In genomic region chr20:33373735-33374605, GRCh38 we compare ENCODE assay signal across 11 cellular contexts. TPM values are rescaled to one million over a fixed set of nuclear protein-coding genes. Genes with fewer than 3 reads are reported as not detected.
DNase-seq lines count a peak whose midpoint lies in the region; ATAC-seq, FAIRE-seq and TF ChIP-seq lines count a peak whose summit lies in the region.
"Had no signal": no experiment of that assay in that cellular context is flagged by ENCODE, and none has a peak within 500 bp of the region (broad histone marks: within the 10 kb centered on the region; RNA-seq: fewer than 3 reads in every experiment).

No MANE protein-coding gene starts in this region.

- no peaks in the 10 kb centered on the region for H4K20me1 ChIP-seq in fibroblast of lung (ENCODE audit: control insufficient read depth, extremely low read depth, insufficient read depth, low read length)

- H3K79me2 ChIP-seq in fibroblast of lung (ENCODE audit: control insufficient read depth, insufficient read depth, low read length): no peaks in the 10 kb centered on the region

- no peak overlapping the region for H2AFZ ChIP-seq in fibroblast of lung (ENCODE audit: low read length)

- TF ChIP-seq EP300 in stomach (IDR thresholded peaks at IDR 0.05): no peak

- ATAC-seq in activated CD8-positive, alpha-beta T cell treated with anti-CD3 and anti-CD28 coated beads, Interleukin-2, amount 10 ng/mL, durations not matched to agents 7 days and 5 days: no peak
- no peak for ATAC-seq in GM18517 (IDR thresholded peaks at IDR 0.05; ENCODE audit: unreplicated experiment)
- no peak for ATAC-seq in HG03159 (IDR thresholded peaks at IDR 0.05; ENCODE audit: unreplicated experiment)

- POLR2A ChIA-PET in activated CD8-positive, alpha-beta T cell treated with anti-CD3 and anti-CD28 coated beads, Interleukin-2, amount 10 ng/mL, durations not matched to agents 7 days and 5 days (lab: Charles Lee): interaction anchor here (0.8 kb wide), 1 partner anchor 11 kb away, joined by 3 read pairs; no protein-coding TSS in a partner anchor

- H3K4me3 ChIP-seq in fibroblast of lung (replicated peaks in 1 of 4; ENCODE audit: control extremely low read depth in 1 of 4, insufficient read depth in 1 of 4, low read depth in 3 of 4, low read length in 4 of 4) (no peak overlapping the region), stomach (no peak overlapping the region)

- no peak for TF ChIP-seq CTCF in fibroblast of lung (conservative IDR thresholded peaks at IDR 0.05 in 1 of 2, IDR thresholded peaks at IDR 0.05 in 1 of 2; ENCODE audit: low read depth in 1 of 2, low read length in 2 of 2)
- TF ChIP-seq CTCF in stomach (IDR thresholded peaks at IDR 0.05): no peak

- no peak overlapping the region for H3K4me3 Mint-ChIP-seq in activated CD8-positive, alpha-beta T cell treated with anti-CD3 and anti-CD28 coated beads, Interleukin-2, amount 10 ng/mL, durations not matched to agents 7 days and 5 days

- no peak overlapping the region for H3K4me2 ChIP-seq in fibroblast of lung (ENCODE audit: extremely low read depth, insufficient read depth, low read length)

- H3K9ac ChIP-seq in fibroblast of lung (ENCODE audit: insufficient read depth, low read length): no peak overlapping the region

- intact Hi-C loops in stomach (cut with DNase I; ENCODE audit: low total_unique reads): no loop called here

- H3K36me3 Mint-ChIP-seq in activated CD8-positive, alpha-beta T cell treated with anti-CD3 and anti-CD28 coated beads, Interleukin-2, amount 10 ng/mL, durations not matched to agents 7 days and 5 days (ENCODE audit: low read depth): peaks cover 53% of the 10 kb centered on the region

- H3K27ac ChIP-seq in fibroblast of lung (ENCODE audit: insufficient read depth, low read length): peak overlapping the region; percentile 15
- H3K27ac ChIP-seq in stomach: peak overlapping the region in 4 of 5 donors; percentile 43 to 54 (median 49)

- DNase-seq in DMS153 (lab: John Stamatoyannopoulos, UW) (peak; percentile 10), DMS153 treated with DMSO at 0.1 percent for 48 hours (lab: John Stamatoyannopoulos, UW; ENCODE audit: unreplicated experiment) (no peak), RCC 7860 (ENCODE audit: low spot score) (peak; percentile 93), fibroblast of lung (ENCODE audit: low read depth in 2 of 2) (peak; percentile 66 to 88), stomach (no peak)
- DNase-seq in activated CD8-positive, alpha-beta T cell treated with anti-CD3 and anti-CD28 coated beads, Interleukin-2, amount 10 ng/mL, durations not matched to agents 7 days and 5 days: no peak
- DNase-seq: 8988T; activated CD4-positive, alpha-beta T cell treated with anti-CD3 and anti-CD28 coated beads for 48 hours; NCI-H187 treated with DMSO at 0.1 percent for 48 hours had no signal

- CTCF ChIA-PET in activated CD8-positive, alpha-beta T cell treated with anti-CD3 and anti-CD28 coated beads, Interleukin-2, amount 10 ng/mL, durations not matched to agents 7 days and 5 days (lab: Charles Lee): interaction anchor here (0.6 kb wide), 1 partner anchor 142 kb away, joined by 3 read pairs; no protein-coding TSS in a partner anchor

- H3K4me1 Mint-ChIP-seq in activated CD8-positive, alpha-beta T cell treated with anti-CD3 and anti-CD28 coated beads, Interleukin-2, amount 10 ng/mL, durations not matched to agents 7 days and 5 days (ENCODE audit: low read depth): peaks cover 32% of the 10 kb centered on the region

- no peaks in the 10 kb centered on the region for H3K9me3 ChIP-seq in fibroblast of lung (ENCODE audit: control insufficient read depth, insufficient read depth, low read depth, low read length)
- H3K9me3 ChIP-seq in stomach: no peaks in the 10 kb centered on the region

- no peak overlapping the region for H3K27ac Mint-ChIP-seq in activated CD8-positive, alpha-beta T cell treated with anti-CD3 and anti-CD28 coated beads, Interleukin-2, amount 10 ng/mL, durations not matched to agents 7 days and 5 days

- H3K9me3 Mint-ChIP-seq in activated CD8-positive, alpha-beta T cell treated with anti-CD3 and anti-CD28 coated beads, Interleukin-2, amount 10 ng/mL, durations not matched to agents 7 days and 5 days (ENCODE audit: insufficient read depth): no peaks in the 10 kb centered on the region

- H3K27me3 Mint-ChIP-seq in activated CD8-positive, alpha-beta T cell treated with anti-CD3 and anti-CD28 coated beads, Interleukin-2, amount 10 ng/mL, durations not matched to agents 7 days and 5 days (ENCODE audit: low read depth): no peaks in the 10 kb centered on the region

- H3K27me3 ChIP-seq in fibroblast of lung (ENCODE audit: control insufficient read depth, insufficient read depth, low read length): no peaks in the 10 kb centered on the region
- H3K27me3 ChIP-seq in stomach: no peaks in the 10 kb centered on the region

- peaks cover 10% of the 10 kb centered on the region for H3K36me3 ChIP-seq in fibroblast of lung (ENCODE audit: control insufficient read depth, insufficient read depth, low read length)
- H3K36me3 ChIP-seq in stomach: peaks cover 19 to 98% (median 83%) of the 10 kb centered on the region in 4 donors

- H3K4me1 ChIP-seq in fibroblast of lung (ENCODE audit: control insufficient read depth, extremely low read depth, insufficient read depth, low read length): peaks cover 7% of the 10 kb centered on the region
- peaks cover 8 to 37% (median 21%) of the 10 kb centered on the region in 4 donors for H3K4me1 ChIP-seq in stomach

- peak; percentile 82 for FAIRE-seq in RCC 7860 (lab: Jason Lieb, UNC)

- WGBS in stomach, 5 donors: 55 to 72% (median 65%) methylated on average over 4 of the region's 4 CpGs

- no peak for TF ChIP-seq POLR2A in stomach (IDR thresholded peaks at IDR 0.05)

RNA-seq across cellular contexts. Expression of gene CDK5RAP1, which starts 27.3 kb away (rescaled TPM):
- 17.5 and 23.8 TPM in 2 replicates for total RNA-seq in fibroblast of lung
- polyA plus RNA-seq in fibroblast of lung: 22.4 and 29.1 TPM in 2 replicates
- polyA plus RNA-seq in fibroblast of lung (2012): 18.1 and 27.3 TPM in 2 replicates
- polyA minus RNA-seq in fibroblast of lung (ENCODE audit: low replicate concordance): 12.8 and 26.6 TPM in 2 replicates
- 10 to 100 TPM; 12.0 to 30.7 (median 14.6) TPM for total RNA-seq in stomach
- polyA plus RNA-seq in stomach: 10 to 100 TPM; 21.7 to 38.7 (median 31.0) TPM
- 10 to 100 TPM; 32.9 to 37.5 TPM for total RNA-seq in activated CD8-positive, alpha-beta T cell treated with anti-CD3 and anti-CD28 coated beads, Interleukin-2, amount 10 ng/mL, durations not matched to agents 7 days and 5 days

Comparison
In these comparisons a context has a peak if more than half of its experiments do, and no peak if none do; other contexts are left out.
1. DNase-seq: peak in DMS153 (single experiment), RCC 7860 (single experiment) and fibroblast of lung (2 of 2); none in DMS153 treated with DMSO at 0.1 percent for 48 hours (single experiment), stomach (single experiment) and activated CD8-positive, alpha-beta T cell treated with anti-CD3 and anti-CD28 coated beads, Interleukin-2, amount 10 ng/mL, durations not matched to agents 7 days and 5 days (single experiment).